ENCODE assay signal across 22 cellular contexts in the genomic region with DNA sequence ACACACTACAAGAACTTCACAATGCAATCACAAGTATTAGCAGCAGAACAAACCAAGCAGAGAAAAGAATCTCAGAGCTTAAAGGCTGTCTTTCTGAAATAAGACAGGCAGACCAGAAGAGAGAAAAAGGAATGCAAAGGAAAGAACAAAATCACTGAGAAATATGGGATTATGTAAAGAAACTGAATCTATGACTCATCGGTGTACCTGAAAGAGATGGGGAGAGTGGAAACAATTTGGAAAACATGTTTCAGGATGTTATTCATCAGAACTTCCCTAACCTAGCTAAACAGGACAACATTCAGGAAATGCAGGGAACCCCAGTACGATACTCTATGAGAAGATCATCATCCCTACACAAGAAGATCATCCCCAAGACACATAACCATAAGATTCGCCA.
"Had no signal": no experiment of that assay in that cellular context is flagged by ENCODE, and none has a peak within 500 bp of the region (broad histone marks: within the 10 kb centered on the region; RNA-seq: fewer than 3 reads in every experiment).

No MANE protein-coding gene starts in this region.

- H3K27ac ChIP-seq: RWPE1 had no signal

- H3K9me3 Mint-ChIP-seq: T-helper 1 cell treated with Interleukin-12 subunit alpha and Interleukin-12 subunit beta and Interleukin-4 antibody, amounts not matched to agents 30 μg/mL and 1 μg/mL, for 36 hours had no signal

- H3K9me2 ChIP-seq: SK-N-SH had no signal

- DNase-seq: KBM-7; MV-4-11; NCI-H1092; NCI-H1105 treated with DMSO at 0.1 percent for 48 hours; NCI-H1417 treated with DMSO at 0.1 percent for 48 hours; NCI-H146; NCI-H1694 treated with DMSO at 0.1 percent for 48 hours; NCI-H1930; NCI-H2081; NCI-H2107; NCI-H2227 treated with DMSO at 0.1 percent for 48 hours; NCI-H524; NCI-H526 treated with DMSO at 0.1 percent for 48 hours; NCI-H774; NK-92 treated with Interleukin-12 subunit alpha and Interleukin-12 subunit beta, amount 100 ng/mL, for 24 hours; SHP77; SK-N-SH; SW 1271; T-cell had no signal

- ATAC-seq: Panc1, T-cell had no signal

- H3K9me3 ChIP-seq: SK-N-SH had no signal

- H3K4me1 Mint-ChIP-seq: T-cell had no signal

- H3K4me3 Mint-ChIP-seq: T-cell; T-helper 1 cell treated with Interleukin-12 subunit alpha and Interleukin-12 subunit beta and Interleukin-4 antibody, amounts not matched to agents 30 μg/mL and 1 μg/mL, for 36 hours had no signal

- H3K9ac ChIP-seq: SK-N-SH had no signal

- H3K27ac Mint-ChIP-seq: T-cell; T-helper 1 cell treated with Interleukin-12 subunit alpha and Interleukin-12 subunit beta and Interleukin-4 antibody, amounts not matched to agents 30 μg/mL and 1 μg/mL, for 36 hours had no signal

- H3K4me2 ChIP-seq: SK-N-SH had no signal

- H3K36me3 Mint-ChIP-seq: T-cell had no signal

- H3K27me3 Mint-ChIP-seq: T-cell had no signal
